ENCODE assay signal across 1 cellular context in the genomic region with DNA sequence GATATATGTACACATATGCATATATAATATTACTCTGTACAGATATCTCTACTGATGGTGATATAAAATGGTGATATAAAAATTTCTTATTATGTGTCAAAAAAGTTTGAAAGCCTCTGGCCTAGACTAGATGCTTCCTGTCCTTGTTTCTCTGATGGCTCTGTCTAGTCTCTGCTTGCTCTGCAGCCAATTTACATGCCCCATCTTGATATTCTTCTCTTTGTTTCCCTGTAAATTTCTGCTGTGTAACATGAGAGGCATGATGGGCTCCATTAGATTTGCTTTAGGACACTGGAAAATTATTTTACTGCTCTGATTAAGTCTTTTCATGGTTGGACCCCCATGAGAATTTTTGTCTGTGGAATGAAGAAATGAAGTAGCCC.
TF ChIP-seq lines count a peak whose summit lies in the region.

No MANE protein-coding gene starts in this region.

TF ChIP-seq in HEK293, 187 proteins besides CTCF, POLR2A, EP300 and RAD21 (continued from another document):
- TF ChIP-seq PRDM6 (tag by site-specific recombination; IDR thresholded peaks at IDR 0.05): peak; percentile 29; the same call in 1 of the 2 replicates
- no peak for TF ChIP-seq ZFP69B (tag by site-specific recombination; IDR thresholded peaks at IDR 0.05)
